8 cellular contexts compared by ENCODE assay signal in genomic region chr11:29343465-29344333, GRCh38.
DNase-seq lines count a peak whose midpoint lies in the region; ATAC-seq and TF ChIP-seq lines count a peak whose summit lies in the region.

No MANE protein-coding gene starts in this region.

- TF ChIP-seq CTCF in 22Rv1 (IDR thresholded peaks at IDR 0.05) (peak; percentile 98), nephron (IDR thresholded peaks at IDR 0.05; ENCODE audit: unreplicated experiment in 3 of 3) (peak; percentile 81 to 92 (median 91)), gastroesophageal sphincter (IDR thresholded peaks at IDR 0.05) (peak in 2 of 4 experiments; percentile 32 to 58)

- H3K4me1 ChIP-seq in gastroesophageal sphincter, result no peaks in the 10 kb centered on the region

- ATAC-seq in GM21786 (IDR thresholded peaks at IDR 0.05; ENCODE audit: unreplicated experiment) (peak; percentile 94), gastroesophageal sphincter (no peak)

- H3K27ac Mint-ChIP-seq in nephron, result no peak overlapping the region

- no peaks in the 10 kb centered on the region for H3K4me1 Mint-ChIP-seq in nephron

- whole genome bisulfite sequencing in gastroesophageal sphincter (ENCODE audit: low coverage in 1 of 2), 2 donors, result 16 to 28% methylated on average over 6 to 8 of the region's 8 CpGs

- H3K9me3 Mint-ChIP-seq in nephron, result no peaks in the 10 kb centered on the region

- TF ChIP-seq POLR2A in gastroesophageal sphincter (IDR thresholded peaks at IDR 0.05), result no peak

- DNase-seq in ELR (ENCODE audit: low read depth) (peak; percentile 68), HuH-7.5 (ENCODE audit: low spot score) (peak; percentile 26), SW480 (ENCODE audit: low spot score) (peak; percentile 42), epithelial cell of prostate (ENCODE audit: low read depth, low spot score) (peak; percentile 8)

- H3K4me3 Mint-ChIP-seq in nephron, result no peak overlapping the region

- no peaks in the 10 kb centered on the region for H3K36me3 Mint-ChIP-seq in nephron (ENCODE audit: low read depth)

- no peaks in the 10 kb centered on the region for H3K27me3 Mint-ChIP-seq in nephron (ENCODE audit: low read depth)

- peaks cover 12% of the 10 kb centered on the region for H3K27me3 ChIP-seq in gastroesophageal sphincter

- TF ChIP-seq EP300 in gastroesophageal sphincter (IDR thresholded peaks at IDR 0.05), result no peak

- no peaks in the 10 kb centered on the region for H3K9me3 ChIP-seq in gastroesophageal sphincter

- H3K27ac ChIP-seq in 22Rv1 (no peak overlapping the region), epithelial cell of prostate (no peak overlapping the region), gastroesophageal sphincter (no peak overlapping the region)

- H3K36me3 ChIP-seq in gastroesophageal sphincter, result no peaks in the 10 kb centered on the region

- H3K4me3 ChIP-seq in gastroesophageal sphincter, result no peak overlapping the region

Comparison
In these comparisons a context has a peak if more than half of its experiments do, and no peak if none do; other contexts are left out.
1. DNase-seq: peak in every context shown above with its lines; median percentile 68 in ELR; 42 in SW480; 26 in HuH-7.5; 8 in epithelial cell of prostate.